In genomic region chr6:19712998-19713397, GRCh38 we compare ENCODE assay signal across 33 cellular contexts.
"Had no signal": no experiment of that assay in that cellular context is flagged by ENCODE, and none has a peak within 500 bp of the region (broad histone marks: within the 10 kb centered on the region; RNA-seq: fewer than 3 reads in every experiment).

No MANE protein-coding gene starts in this region.

- ATAC-seq: activated CD8-positive, alpha-beta T cell treated with anti-CD3 and anti-CD28 coated beads for 36 hours; activated naive CD4-positive, alpha-beta T cell treated with anti-CD3 and anti-CD28 coated beads, Interleukin-2, amount 50 U/mL, for 72 hours; activated T-cell treated with anti-CD3 and anti-CD28 coated beads, Interleukin-2, amount 50 U/mL, for 4 hours; activated T-cell treated with anti-CD3 and anti-CD28 coated beads, Interleukin-2, amount 50 U/mL, for 72 hours; activated T-helper 17 cell treated with anti-CD3 and anti-CD28 coated beads, Interleukin-2, amount 50 U/mL, for 72 hours; body of pancreas had no signal

- H3K27me3 ChIP-seq: adrenal gland, body of pancreas, brain microvascular endothelial cell, breast epithelium had no signal

- H3K36me3 ChIP-seq: adrenal gland, brain microvascular endothelial cell, breast epithelium had no signal

- H3K4me3 ChIP-seq: adrenal gland, body of pancreas, breast epithelium had no signal

- DNase-seq: activated B cell treated with CpG ODN at 0.5 μM for 24 hours; activated CD4-positive, alpha-beta memory T cell treated with anti-CD3 and anti-CD28 coated beads for 36 hours; activated CD4-positive, alpha-beta T cell treated with anti-CD3 and anti-CD28 coated beads for 4 hours; activated CD4-positive, alpha-beta T cell treated with anti-CD3 and anti-CD28 coated beads, Interleukin-2, amount 10 ng/mL, durations not matched to agents 24 days and 14 days; activated CD4-positive, alpha-beta T cell treated with anti-CD3 and anti-CD28 coated beads, Interleukin-2, amount 50 U/mL, for 1 hour; activated CD4-positive, alpha-beta T cell treated with anti-CD3 and anti-CD28 coated beads, Interleukin-2, amount 50 U/mL, for 4 hours; activated CD4-positive, CD25-positive, alpha-beta regulatory T cell treated with anti-CD3 and anti-CD28 coated beads, Interleukin-2, amount 50 U/mL, for 72 hours; activated CD8-positive, alpha-beta memory T cell treated with anti-CD3 and anti-CD28 coated beads, Interleukin-2, amount 50 U/mL, for 4 hours; activated CD8-positive, alpha-beta T cell treated with anti-CD3 and anti-CD28 coated beads for 36 hours; activated effector memory CD4-positive, alpha-beta T cell treated with anti-CD3 and anti-CD28 coated beads, Interleukin-2, amount 50 U/mL, for 16 hours; activated gamma-delta T cell treated with Interleukin-2 at 50 U/mL for 16 hours; activated naive CD4-positive, alpha-beta T cell; activated naive CD4-positive, alpha-beta T cell treated with anti-CD3 and anti-CD28 coated beads for 36 hours; activated naive CD4-positive, alpha-beta T cell treated with anti-CD3 and anti-CD28 coated beads, Interleukin-2, amount 50 U/mL, for 16 hours; activated naive CD8-positive, alpha-beta T cell treated with anti-CD3 and anti-CD28 coated beads for 36 hours; activated T-cell treated with anti-CD3 and anti-CD28 coated beads for 4 hours; activated T-cell treated with anti-CD3 and anti-CD28 coated beads, Interleukin-2, amount 50 U/mL, for 1 hour; activated T-cell treated with anti-CD3 and anti-CD28 coated beads, Interleukin-2, amount 50 U/mL, for 4 hours; activated T-cell treated with anti-CD3 and anti-CD28 coated beads, Interleukin-2, amount 50 U/mL, for 72 hours; adrenal gland; amniotic stem cell; aorta; body of pancreas; central memory CD4-positive, alpha-beta T cell; T-helper 2 cell; T-helper 9 cell had no signal

- H3K9me3 ChIP-seq: adrenal gland, body of pancreas, breast epithelium had no signal

- H3K27ac ChIP-seq: adrenal gland, body of pancreas, brain microvascular endothelial cell, breast epithelium, VCaP had no signal

- H3K4me1 ChIP-seq: adrenal gland, body of pancreas, breast epithelium had no signal

- FAIRE-seq: astrocyte, TTC549 had no signal
